In the genomic region with DNA sequence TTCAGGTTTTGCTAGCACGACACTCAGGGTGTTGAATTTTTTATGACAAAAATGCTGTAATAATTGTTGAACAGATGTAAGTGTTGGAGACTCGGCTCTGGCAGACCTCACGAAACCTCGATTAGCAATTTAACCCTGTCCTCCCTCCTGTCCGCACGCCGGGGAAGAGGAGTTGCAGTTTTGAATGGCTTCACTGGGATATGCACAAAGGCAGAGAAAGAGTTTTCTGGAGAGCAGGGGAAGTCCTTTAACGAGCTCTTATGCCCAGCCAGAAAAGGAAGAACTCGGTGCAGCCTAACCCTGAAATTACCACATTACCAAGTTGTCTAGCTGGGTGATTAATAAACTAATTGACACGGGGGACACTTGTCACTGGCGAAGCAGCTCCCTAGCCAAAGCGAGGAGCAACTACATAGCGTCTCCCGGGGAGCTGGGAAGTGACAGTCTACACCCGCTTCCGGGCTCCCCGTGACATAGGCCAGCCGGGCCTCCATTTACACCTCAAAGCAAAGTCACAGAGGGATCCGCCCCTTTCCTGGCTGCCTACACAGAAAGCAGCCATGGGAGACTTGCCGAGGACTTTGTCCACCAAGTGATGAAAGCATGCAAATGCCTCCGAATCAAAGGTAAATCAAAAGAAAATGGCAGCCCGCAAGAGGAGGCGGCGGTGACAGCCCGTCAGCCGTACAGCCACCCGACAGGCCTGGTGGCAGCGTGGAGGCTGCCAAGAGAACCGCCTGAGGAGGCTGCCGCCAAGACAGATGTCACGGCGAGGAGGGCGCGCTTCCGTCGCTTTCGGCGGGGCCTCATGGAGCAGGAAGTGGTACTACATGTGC, we compare ENCODE assay signal across 8 cellular contexts.
A peak's percentile ranks its signal among the peaks of the same experiment; 100 is the strongest.
DNase-seq lines count a peak whose midpoint lies in the region; ATAC-seq and TF ChIP-seq lines count a peak whose summit lies in the region.

No MANE protein-coding gene starts in this region.

- peak; percentile 81 for ATAC-seq in activated CD4-positive, alpha-beta T cell treated with anti-CD3 and anti-CD28 coated beads for 36 hours
- ATAC-seq in natural killer cell treated with Interleukin-12 subunit alpha and Interleukin-12 subunit beta and Interleukin-15 and Interleukin-18, amount 100 ng/mL, for 72 hours: peak; percentile 81 to 84
- peak; percentile 78 for ATAC-seq in stimulated activated naive CD8-positive, alpha-beta T cell treated with anti-CD3 and anti-CD28 coated beads, Interleukin-15, Interleukin-2, amounts not matched to agents 100 U/mL and 50 U/mL, for 24 hours
- ATAC-seq in HG02759 (IDR thresholded peaks at IDR 0.05; ENCODE audit: unreplicated experiment): no peak

- CTCF ChIA-PET in activated CD4-positive, alpha-beta T cell treated with anti-CD3 and anti-CD28 coated beads for 36 hours (lab: Charles Lee): interaction anchor here (0.8 to 2.2 kb wide), 3 partner anchors 13 to 145 kb away, joined by 3 to 7 read pairs (median 4); no protein-coding TSS in a partner anchor
- CTCF ChIA-PET in MCF 10A (lab: Yijun Ruan, JAX) (no interaction called here), Caco-2 (lab: Charles Lee) (no interaction called here)

- peaks cover 47% of the 10 kb centered on the region for H3K36me3 Mint-ChIP-seq in activated CD4-positive, alpha-beta T cell treated with anti-CD3 and anti-CD28 coated beads for 36 hours (ENCODE audit: low read depth)
- peaks cover 25% of the 10 kb centered on the region for H3K36me3 Mint-ChIP-seq in natural killer cell treated with Interleukin-12 subunit alpha and Interleukin-12 subunit beta and Interleukin-15 and Interleukin-18, amount 100 ng/mL, for 72 hours
- H3K36me3 Mint-ChIP-seq in MCF 10A (ENCODE audit: insufficient read depth, unreplicated experiment) (no peaks in the 10 kb centered on the region), Caco-2 (ENCODE audit: insufficient read depth, unreplicated experiment) (no peaks in the 10 kb centered on the region)

- POLR2A ChIA-PET in activated CD4-positive, alpha-beta T cell treated with anti-CD3 and anti-CD28 coated beads for 36 hours (lab: Charles Lee): interaction anchor here (0.6 to 1.0 kb wide), 2 partner anchors 13 to 152 kb away, joined by 6 to 8 read pairs; no protein-coding TSS in a partner anchor
- POLR2A ChIA-PET in MCF 10A (lab: Yijun Ruan, JAX) (no interaction called here), Caco-2 (lab: Charles Lee) (no interaction called here)

- 0 out of 2 replicates have a peak, but pooled peaks cover 3% of the 10 kb centered on the region for H3K9me3 ChIP-seq in Caco-2

- peaks cover 23% of the 10 kb centered on the region for H3K9me3 Mint-ChIP-seq in activated CD4-positive, alpha-beta T cell treated with anti-CD3 and anti-CD28 coated beads for 36 hours (ENCODE audit: low read depth)
- peaks cover 9% of the 10 kb centered on the region for H3K9me3 Mint-ChIP-seq in natural killer cell treated with Interleukin-12 subunit alpha and Interleukin-12 subunit beta and Interleukin-15 and Interleukin-18, amount 100 ng/mL, for 72 hours
- H3K9me3 Mint-ChIP-seq in MCF 10A (ENCODE audit: unreplicated experiment): peaks cover 7% of the 10 kb centered on the region
- H3K9me3 Mint-ChIP-seq in Caco-2 (ENCODE audit: unreplicated experiment): peaks cover 10% of the 10 kb centered on the region

- H3K27ac ChIP-seq in coronary artery: no peak overlapping the region

- DNase-seq in DMS153 (lab: John Stamatoyannopoulos, UW): peak; percentile 61
- DNase-seq in activated CD4-positive, alpha-beta T cell treated with anti-CD3 and anti-CD28 coated beads for 36 hours: peak; percentile 89
- no peak for DNase-seq in coronary artery (ENCODE audit: low spot score)
- peak; percentile 85 for DNase-seq in natural killer cell treated with Interleukin-12 subunit alpha and Interleukin-12 subunit beta and Interleukin-15 and Interleukin-18, amount 100 ng/mL, for 72 hours (ENCODE audit: low spot score)
- peak; percentile 76 for DNase-seq in stimulated activated naive CD8-positive, alpha-beta T cell treated with anti-CD3 and anti-CD28 coated beads, Interleukin-15, Interleukin-2, amounts not matched to agents 100 U/mL and 50 U/mL, for 24 hours
- DNase-seq in MCF 10A (ENCODE audit: unreplicated experiment): no peak
- DNase-seq in Caco-2: no peak

- peaks cover 41% of the 10 kb centered on the region for H3K4me1 Mint-ChIP-seq in activated CD4-positive, alpha-beta T cell treated with anti-CD3 and anti-CD28 coated beads for 36 hours
- peaks cover 64 to 73% of the 10 kb centered on the region in 2 donors for H3K4me1 Mint-ChIP-seq in natural killer cell treated with Interleukin-12 subunit alpha and Interleukin-12 subunit beta and Interleukin-15 and Interleukin-18, amount 100 ng/mL, for 72 hours (ENCODE audit: low read depth in 2 of 2)
- H3K4me1 Mint-ChIP-seq in MCF 10A (ENCODE audit: insufficient read depth, unreplicated experiment) (no peaks in the 10 kb centered on the region), Caco-2 (ENCODE audit: low read depth, unreplicated experiment) (no peaks in the 10 kb centered on the region)

- TF ChIP-seq CTCF in coronary artery (IDR thresholded peaks at IDR 0.05) (no peak), MCF 10A (IDR thresholded peaks at IDR 0.05; ENCODE audit: unreplicated experiment) (no peak), Caco-2 (IDR thresholded peaks at IDR 0.05; ENCODE audit: insufficient read depth in 1 of 2, low read depth in 1 of 2, low read length in 1 of 2, severe bottlenecking in 1 of 2, unreplicated experiment in 1 of 2) (no peak)

- H3K36me3 ChIP-seq in Caco-2 (ENCODE audit: control insufficient read depth, insufficient read depth, low read length): no peaks in the 10 kb centered on the region

- H3K4me3 ChIP-seq in coronary artery (peak overlapping the region; percentile 60), Caco-2 (ENCODE audit: low read depth, low read length) (no peak overlapping the region)

- intact Hi-C loops in activated CD4-positive, alpha-beta T cell treated with anti-CD3 and anti-CD28 coated beads for 36 hours (cut with DNase I, micrococcal nuclease): loop anchor here (1.0 to 10.0 kb wide), 13 partner anchors 50 to 1814 kb away; partner anchors contain the start of gene BCL11B (in 1 of the 2)
- intact Hi-C loops in MCF 10A (cut with micrococcal nuclease): no loop called here
- intact Hi-C loops in Caco-2 (cut with micrococcal nuclease; ENCODE audit: unreplicated experiment): no loop called here

- peak overlapping the region; percentile 87 for H3K4me3 Mint-ChIP-seq in activated CD4-positive, alpha-beta T cell treated with anti-CD3 and anti-CD28 coated beads for 36 hours
- peak overlapping the region; percentile 84 for H3K4me3 Mint-ChIP-seq in natural killer cell treated with Interleukin-12 subunit alpha and Interleukin-12 subunit beta and Interleukin-15 and Interleukin-18, amount 100 ng/mL, for 72 hours
- H3K4me3 Mint-ChIP-seq in MCF 10A (ENCODE audit: unreplicated experiment): no peak overlapping the region
- no peak overlapping the region for H3K4me3 Mint-ChIP-seq in Caco-2 (ENCODE audit: unreplicated experiment)

- H3K27me3 ChIP-seq in Caco-2 (replicated peaks; ENCODE audit: control insufficient read depth, insufficient read depth, low read length): no peaks in the 10 kb centered on the region

- BruUV-seq in MCF 10A (replicated peaks; lab: Mats Ljungman, UMichigan) (no TSS peak), Caco-2 (replicated peaks; lab: Mats Ljungman, UMichigan) (no TSS peak)

- H3K27me3 Mint-ChIP-seq in activated CD4-positive, alpha-beta T cell treated with anti-CD3 and anti-CD28 coated beads for 36 hours: no peaks in the 10 kb centered on the region
- H3K27me3 Mint-ChIP-seq in natural killer cell treated with Interleukin-12 subunit alpha and Interleukin-12 subunit beta and Interleukin-15 and Interleukin-18, amount 100 ng/mL, for 72 hours: no peaks in the 10 kb centered on the region
- H3K27me3 Mint-ChIP-seq in MCF 10A (ENCODE audit: insufficient read depth, unreplicated experiment) (no peaks in the 10 kb centered on the region), Caco-2 (ENCODE audit: insufficient read depth, unreplicated experiment) (no peaks in the 10 kb centered on the region)

- H3K27ac Mint-ChIP-seq in activated CD4-positive, alpha-beta T cell treated with anti-CD3 and anti-CD28 coated beads for 36 hours: peak overlapping the region; percentile 98
- peak overlapping the region; percentile 95 to 97 for H3K27ac Mint-ChIP-seq in natural killer cell treated with Interleukin-12 subunit alpha and Interleukin-12 subunit beta and Interleukin-15 and Interleukin-18, amount 100 ng/mL, for 72 hours
- no peak overlapping the region for H3K27ac Mint-ChIP-seq in MCF 10A (ENCODE audit: low read depth, unreplicated experiment)
- H3K27ac Mint-ChIP-seq in Caco-2 (ENCODE audit: unreplicated experiment): no peak overlapping the region

- H3K4me1 ChIP-seq in Caco-2: no peaks in the 10 kb centered on the region

Comparison
In these comparisons a context has a peak if more than half of its experiments do, and no peak if none do; other contexts are left out.
1. DNase-seq: peak in DMS153 (single experiment), activated CD4-positive, alpha-beta T cell treated with anti-CD3 and anti-CD28 coated beads for 36 hours (single experiment), natural killer cell treated with Interleukin-12 subunit alpha and Interleukin-12 subunit beta and Interleukin-15 and Interleukin-18, amount 100 ng/mL, for 72 hours (single experiment) and stimulated activated naive CD8-positive, alpha-beta T cell treated with anti-CD3 and anti-CD28 coated beads, Interleukin-15, Interleukin-2, amounts not matched to agents 100 U/mL and 50 U/mL, for 24 hours (single experiment); none in coronary artery (single experiment), MCF 10A (single experiment) and Caco-2 (0 of 2).
2. H3K27ac Mint-ChIP-seq: peak in activated CD4-positive, alpha-beta T cell treated with anti-CD3 and anti-CD28 coated beads for 36 hours (single experiment) and natural killer cell treated with Interleukin-12 subunit alpha and Interleukin-12 subunit beta and Interleukin-15 and Interleukin-18, amount 100 ng/mL, for 72 hours (2 of 2); none in MCF 10A (single experiment) and Caco-2 (single experiment).
3. H3K4me3 Mint-ChIP-seq: peak in activated CD4-positive, alpha-beta T cell treated with anti-CD3 and anti-CD28 coated beads for 36 hours (single experiment) and natural killer cell treated with Interleukin-12 subunit alpha and Interleukin-12 subunit beta and Interleukin-15 and Interleukin-18, amount 100 ng/mL, for 72 hours (single experiment); none in MCF 10A (single experiment) and Caco-2 (single experiment).
4. intact Hi-C loops: an anchor here in activated CD4-positive, alpha-beta T cell treated with anti-CD3 and anti-CD28 coated beads for 36 hours (1.0 to 10.0 kb wide); none called in MCF 10A and Caco-2.